Comparison of ENCODE assay signal across 15 cellular contexts in the genomic region with DNA sequence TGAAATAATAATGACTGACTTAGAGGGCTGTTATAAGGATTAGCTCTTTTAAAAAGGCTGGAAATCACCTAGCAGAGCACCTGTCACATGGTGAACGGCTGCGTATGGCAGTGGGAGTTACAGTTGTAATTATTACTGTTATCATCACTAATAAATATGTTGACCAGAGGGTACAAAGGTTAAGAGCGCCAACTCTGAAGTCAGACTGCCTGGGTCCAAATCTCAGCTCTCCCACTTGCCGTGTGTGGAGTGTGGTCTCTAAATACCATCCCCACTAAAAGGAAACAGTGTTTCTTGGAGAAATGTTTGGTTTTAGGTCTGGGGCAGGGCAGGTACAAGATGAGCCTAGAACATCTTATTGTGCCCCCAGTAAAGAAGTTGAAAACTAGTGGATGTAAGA. TPM values are rescaled to one million over a fixed set of nuclear protein-coding genes. Genes with fewer than 3 reads are reported as not detected.
DNase-seq lines count a peak whose midpoint lies in the region; TF ChIP-seq lines count a peak whose summit lies in the region.
"Had no signal": no experiment of that assay in that cellular context is flagged by ENCODE, and none has a peak within 500 bp of the region (broad histone marks: within the 10 kb centered on the region; RNA-seq: fewer than 3 reads in every experiment).

No MANE protein-coding gene starts in this region.

- H3K36me3 ChIP-seq in OCI-LY3 (replicated peaks; ENCODE audit: low read depth, low read length) = no peaks in the 10 kb centered on the region
- H3K36me3 ChIP-seq in duodenal mucosa (ENCODE audit: control insufficient read depth in 1 of 2, insufficient read depth in 2 of 2, low read length in 2 of 2) = no peaks in the 10 kb centered on the region
- no peaks in the 10 kb centered on the region for H3K36me3 ChIP-seq in muscle layer of duodenum (ENCODE audit: control insufficient read depth in 1 of 2, insufficient read depth in 2 of 2, low read length in 2 of 2)
- H3K36me3 ChIP-seq in stomach = no peaks in the 10 kb centered on the region
- H3K36me3 ChIP-seq: HAP-1 had no signal

- H3K27ac ChIP-seq in OCI-LY3 (ENCODE audit: low read length) (no peak overlapping the region), duodenal mucosa (ENCODE audit: low read depth, low read length) (peak overlapping the region; percentile 76), muscle layer of duodenum (ENCODE audit: low read length) (peak overlapping the region; percentile 71), stomach (no peak overlapping the region)

- TF ChIP-seq EP300 in stomach (IDR thresholded peaks at IDR 0.05) = no peak

- H3K4me3 ChIP-seq in OCI-LY3 (ENCODE audit: low read length) = no peak overlapping the region
- H3K4me3 ChIP-seq in duodenal mucosa (ENCODE audit: low read depth in 1 of 2, low read length in 2 of 2) = peak overlapping the region; percentile 58 to 61
- no peak overlapping the region for H3K4me3 ChIP-seq in muscle layer of duodenum (ENCODE audit: low read depth in 1 of 2, low read length in 2 of 2)
- no peak overlapping the region for H3K4me3 ChIP-seq in stomach
- H3K4me3 ChIP-seq: HAP-1 had no signal

- intact Hi-C loops in stomach (cut with DNase I; ENCODE audit: low total_unique reads) = no loop called here

- 33 to 50% (median 37%) methylated on average over 4 of the region's 4 CpGs for WGBS in stomach, 5 donors

- H2AFZ ChIP-seq in OCI-LY3 (ENCODE audit: low read depth, low read length) = no peak overlapping the region

- DNase-seq in stomach (no peak), NCI-H1417 treated with DMSO at 0.1 percent for 48 hours (lab: John Stamatoyannopoulos, UW) (no peak)
- DNase-seq in central memory CD4-positive, alpha-beta T cell = no peak
- DNase-seq: Calu3; CD4-positive, alpha-beta memory T cell; COR-L47; DMS53; DMS79 treated with DMSO at 0.1 percent for 48 hours; GF-D8; GOT3; HFFc6 had no signal

- H3K27me3 ChIP-seq in OCI-LY3 (ENCODE audit: low read depth, low read length) (no peaks in the 10 kb centered on the region), duodenal mucosa (ENCODE audit: control insufficient read depth in 1 of 2, insufficient read depth in 2 of 2, low read length in 2 of 2) (no peaks in the 10 kb centered on the region), muscle layer of duodenum (ENCODE audit: low read depth, low read length) (no peaks in the 10 kb centered on the region), stomach (peaks cover 0 to 16% (median 0%) of the 10 kb centered on the region in 3 donors)

- no peak for TF ChIP-seq CTCF in OCI-LY3 (IDR thresholded peaks at IDR 0.05; ENCODE audit: low read depth, low read length)
- no peak for TF ChIP-seq CTCF in stomach (IDR thresholded peaks at IDR 0.05)

- no peaks in the 10 kb centered on the region for H3K79me2 ChIP-seq in OCI-LY3 (ENCODE audit: low read length)

- H4K20me1 ChIP-seq in OCI-LY3 (ENCODE audit: insufficient read depth, low read length) = no peaks in the 10 kb centered on the region

- H3K4me2 ChIP-seq in OCI-LY3 (ENCODE audit: low read length) = 0 out of 2 replicates have a peak overlapping the region, but pooled peaks have one; percentile 0

- no peak overlapping the region for H3K9ac ChIP-seq in OCI-LY3 (ENCODE audit: low read length)
- peak overlapping the region; percentile 70 to 74 for H3K9ac ChIP-seq in duodenal mucosa (ENCODE audit: low read depth in 1 of 2, low read length in 2 of 2)

- H3K9me3 ChIP-seq in OCI-LY3 (ENCODE audit: insufficient read depth, low read length) = no peaks in the 10 kb centered on the region
- no peaks in the 10 kb centered on the region for H3K9me3 ChIP-seq in duodenal mucosa (ENCODE audit: control insufficient read depth in 1 of 2, low read length in 2 of 2)
- H3K9me3 ChIP-seq in muscle layer of duodenum (ENCODE audit: control insufficient read depth in 1 of 2, low read length in 2 of 2) = no peaks in the 10 kb centered on the region
- H3K9me3 ChIP-seq in stomach = no peaks in the 10 kb centered on the region
- H3K9me3 ChIP-seq: HAP-1 had no signal

- no peak for TF ChIP-seq POLR2A in stomach (IDR thresholded peaks at IDR 0.05)

- H3K4me1 ChIP-seq in OCI-LY3 (ENCODE audit: low read length) (peaks cover 8% of the 10 kb centered on the region), duodenal mucosa (ENCODE audit: control insufficient read depth in 1 of 2, insufficient read depth in 2 of 2, low read length in 2 of 2) (peaks cover 32 to 48% of the 10 kb centered on the region in 2 donors), muscle layer of duodenum (ENCODE audit: control insufficient read depth in 1 of 2, insufficient read depth in 2 of 2, low read length in 2 of 2) (no peaks in the 10 kb centered on the region), stomach (peaks cover 3 to 12% (median 10%) of the 10 kb centered on the region in 4 donors)
- H3K4me1 ChIP-seq: HAP-1 had no signal

RNA-seq across cellular contexts. Expression of gene RAD18, which starts 6.0 kb away (rescaled TPM):
- 10 to 100 TPM in 2 of 5 donors, 1 to 10 TPM in 3; 1.4 to 87.9 (median 9.0) TPM for total RNA-seq in stomach
- polyA plus RNA-seq in stomach = 1 to 10 TPM; 2.1 to 4.6 (median 2.2) TPM

Comparison
In these comparisons a context has a peak if more than half of its experiments do, and no peak if none do; other contexts are left out.
1. H3K27ac ChIP-seq: peak in duodenal mucosa (single experiment) and muscle layer of duodenum (single experiment); none in OCI-LY3 (single experiment) and stomach (0 of 5).
2. H3K4me3 ChIP-seq: peak in duodenal mucosa (2 of 2); none in OCI-LY3 (single experiment), muscle layer of duodenum (0 of 2) and stomach (0 of 4).